ENCODE assay signal across 1 cellular context in the genomic region with DNA sequence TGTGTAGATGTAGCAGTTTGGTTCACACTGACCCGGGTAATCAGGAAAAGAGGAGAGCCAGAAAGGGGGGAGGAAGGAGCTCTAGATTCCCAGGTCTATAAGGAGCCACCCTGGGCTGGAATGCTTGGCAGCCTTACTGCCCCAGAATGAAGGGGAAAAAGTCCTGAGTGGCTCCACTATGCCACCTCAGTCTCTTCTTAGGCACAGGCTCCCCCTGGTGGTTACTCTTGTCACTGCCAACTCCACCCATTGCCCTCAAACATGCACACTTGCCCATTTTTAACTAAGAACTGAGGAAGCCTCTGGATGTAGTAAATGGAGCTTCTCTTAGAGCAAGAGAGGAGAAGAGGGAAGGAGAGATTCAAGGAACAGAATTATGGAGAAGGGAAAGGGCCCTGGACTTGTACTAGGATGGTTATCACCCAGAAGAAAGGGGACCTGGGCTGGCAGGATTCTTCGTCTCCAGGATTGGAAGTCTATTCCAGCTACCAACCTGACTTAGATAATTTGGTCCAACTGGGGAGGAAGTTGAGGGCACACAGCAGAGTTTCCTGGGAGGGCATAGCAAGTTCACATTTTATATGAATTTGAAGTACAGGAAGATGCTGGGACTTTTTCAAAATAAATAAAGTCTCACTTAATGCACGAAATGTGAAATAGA.
TF ChIP-seq lines count a peak whose summit lies in the region.

No MANE protein-coding gene starts in this region.

TF ChIP-seq in K562, 482 proteins besides CTCF, POLR2A, EP300 and RAD21 (continues in another document):
- TF ChIP-seq ZFP36 (IDR thresholded peaks at IDR 0.05; ENCODE audit: low read depth, low read length, partially characterized antibody) (no peak), ZNF445 (CRISPR knock-in tag; IDR thresholded peaks at IDR 0.05; ENCODE audit: low read depth) (no peak), JUND (IDR thresholded peaks at IDR 0.05; ENCODE audit: borderline replicate concordance, low read depth, low read length) (peak; percentile 33; the same call in 1 of the 2 replicates), JUND (tag; IDR thresholded peaks at IDR 0.05; ENCODE audit: borderline replicate concordance, low read depth, low read length) (no peak), SIN3A (IDR thresholded peaks at IDR 0.05; ENCODE audit: borderline replicate concordance in 2 of 2, control insufficient read depth in 1 of 2, low read depth in 2 of 2, low read length in 2 of 2) (no peak), EZH2 (IDR thresholded peaks at IDR 0.05; ENCODE audit: borderline replicate concordance, low read depth, low read length) (no peak), CAMTA2 (CRISPR knock-in tag; conservative IDR thresholded peaks at IDR 0.05) (no peak), TAF1 (IDR thresholded peaks at IDR 0.05; ENCODE audit: control insufficient read depth, extremely low read depth, insufficient read depth, low read length, severe bottlenecking) (no peak), NCOA2 (IDR thresholded peaks at IDR 0.05; ENCODE audit: partially characterized antibody in 2 of 2) (no peak), PTTG1 (tag; IDR thresholded peaks at IDR 0.05; ENCODE audit: low read depth) (no peak), ZNF584 (CRISPR knock-in tag; IDR thresholded peaks at IDR 0.05; ENCODE audit: low read depth) (no peak), ZBTB17 (CRISPR knock-in tag; IDR thresholded peaks at IDR 0.05) (no peak), ZNF561 (CRISPR knock-in tag; conservative IDR thresholded peaks at IDR 0.05) (no peak), PHTF2 (CRISPR knock-in tag; IDR thresholded peaks at IDR 0.05) (no peak), ZBTB8A (IDR thresholded peaks at IDR 0.05; ENCODE audit: partially characterized antibody) (no peak), ATF2 (CRISPR knock-in tag; IDR thresholded peaks at IDR 0.05) (no peak), MTA1 (IDR thresholded peaks at IDR 0.05; ENCODE audit: borderline replicate concordance) (no peak), RB1 (IDR thresholded peaks at IDR 0.05; ENCODE audit: low read depth) (no peak), E2F8 (IDR thresholded peaks at IDR 0.05; ENCODE audit: low read depth, partially characterized antibody) (no peak), EGR1 (conservative IDR thresholded peaks at IDR 0.05) (no peak), SMAD1 (IDR thresholded peaks at IDR 0.05; ENCODE audit: low read depth, low read length, partially characterized antibody) (peak; percentile 14), ZNF668 (CRISPR knock-in tag; IDR thresholded peaks at IDR 0.05) (no peak), TCF3 (CRISPR knock-in tag; IDR thresholded peaks at IDR 0.05) (no peak), ADNP (tag; IDR thresholded peaks at IDR 0.05) (no peak), MAZ (CRISPR knock-in tag; conservative IDR thresholded peaks at IDR 0.05 in 1 of 2, IDR thresholded peaks at IDR 0.05 in 1 of 2) (peak in 1 of 2 experiments; percentile 31; a peak in 1 of 4 replicates), ARID2 (IDR thresholded peaks at IDR 0.05) (peak; percentile 84), PHF8 (IDR thresholded peaks at IDR 0.05; ENCODE audit: borderline replicate concordance, low read length) (no peak), CSDE1 (IDR thresholded peaks at IDR 0.05) (no peak), NFIC (IDR thresholded peaks at IDR 0.05) (no peak)
- TF ChIP-seq, protein P1, sequence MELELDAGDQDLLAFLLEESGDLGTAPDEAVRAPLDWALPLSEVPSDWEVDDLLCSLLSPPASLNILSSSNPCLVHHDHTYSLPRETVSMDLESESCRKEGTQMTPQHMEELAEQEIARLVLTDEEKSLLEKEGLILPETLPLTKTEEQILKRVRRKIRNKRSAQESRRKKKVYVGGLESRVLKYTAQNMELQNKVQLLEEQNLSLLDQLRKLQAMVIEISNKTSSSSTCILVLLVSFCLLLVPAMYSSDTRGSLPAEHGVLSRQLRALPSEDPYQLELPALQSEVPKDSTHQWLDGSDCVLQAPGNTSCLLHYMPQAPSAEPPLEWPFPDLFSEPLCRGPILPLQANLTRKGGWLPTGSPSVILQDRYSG (tag; conservative IDR thresholded peaks at IDR 0.05; ENCODE audit: low read depth), result no peak
- TF ChIP-seq, protein P2, sequence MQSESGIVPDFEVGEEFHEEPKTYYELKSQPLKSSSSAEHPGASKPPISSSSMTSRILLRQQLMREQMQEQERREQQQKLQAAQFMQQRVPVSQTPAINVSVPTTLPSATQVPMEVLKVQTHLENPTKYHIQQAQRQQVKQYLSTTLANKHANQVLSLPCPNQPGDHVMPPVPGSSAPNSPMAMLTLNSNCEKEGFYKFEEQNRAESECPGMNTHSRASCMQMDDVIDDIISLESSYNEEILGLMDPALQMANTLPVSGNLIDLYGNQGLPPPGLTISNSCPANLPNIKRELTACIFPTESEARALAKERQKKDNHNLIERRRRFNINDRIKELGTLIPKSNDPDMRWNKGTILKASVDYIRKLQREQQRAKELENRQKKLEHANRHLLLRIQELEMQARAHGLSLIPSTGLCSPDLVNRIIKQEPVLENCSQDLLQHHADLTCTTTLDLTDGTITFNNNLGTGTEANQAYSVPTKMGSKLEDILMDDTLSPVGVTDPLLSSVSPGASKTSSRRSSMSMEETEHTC (IDR thresholded peaks at IDR 0.05), result no peak
- TF ChIP-seq, protein P3, sequence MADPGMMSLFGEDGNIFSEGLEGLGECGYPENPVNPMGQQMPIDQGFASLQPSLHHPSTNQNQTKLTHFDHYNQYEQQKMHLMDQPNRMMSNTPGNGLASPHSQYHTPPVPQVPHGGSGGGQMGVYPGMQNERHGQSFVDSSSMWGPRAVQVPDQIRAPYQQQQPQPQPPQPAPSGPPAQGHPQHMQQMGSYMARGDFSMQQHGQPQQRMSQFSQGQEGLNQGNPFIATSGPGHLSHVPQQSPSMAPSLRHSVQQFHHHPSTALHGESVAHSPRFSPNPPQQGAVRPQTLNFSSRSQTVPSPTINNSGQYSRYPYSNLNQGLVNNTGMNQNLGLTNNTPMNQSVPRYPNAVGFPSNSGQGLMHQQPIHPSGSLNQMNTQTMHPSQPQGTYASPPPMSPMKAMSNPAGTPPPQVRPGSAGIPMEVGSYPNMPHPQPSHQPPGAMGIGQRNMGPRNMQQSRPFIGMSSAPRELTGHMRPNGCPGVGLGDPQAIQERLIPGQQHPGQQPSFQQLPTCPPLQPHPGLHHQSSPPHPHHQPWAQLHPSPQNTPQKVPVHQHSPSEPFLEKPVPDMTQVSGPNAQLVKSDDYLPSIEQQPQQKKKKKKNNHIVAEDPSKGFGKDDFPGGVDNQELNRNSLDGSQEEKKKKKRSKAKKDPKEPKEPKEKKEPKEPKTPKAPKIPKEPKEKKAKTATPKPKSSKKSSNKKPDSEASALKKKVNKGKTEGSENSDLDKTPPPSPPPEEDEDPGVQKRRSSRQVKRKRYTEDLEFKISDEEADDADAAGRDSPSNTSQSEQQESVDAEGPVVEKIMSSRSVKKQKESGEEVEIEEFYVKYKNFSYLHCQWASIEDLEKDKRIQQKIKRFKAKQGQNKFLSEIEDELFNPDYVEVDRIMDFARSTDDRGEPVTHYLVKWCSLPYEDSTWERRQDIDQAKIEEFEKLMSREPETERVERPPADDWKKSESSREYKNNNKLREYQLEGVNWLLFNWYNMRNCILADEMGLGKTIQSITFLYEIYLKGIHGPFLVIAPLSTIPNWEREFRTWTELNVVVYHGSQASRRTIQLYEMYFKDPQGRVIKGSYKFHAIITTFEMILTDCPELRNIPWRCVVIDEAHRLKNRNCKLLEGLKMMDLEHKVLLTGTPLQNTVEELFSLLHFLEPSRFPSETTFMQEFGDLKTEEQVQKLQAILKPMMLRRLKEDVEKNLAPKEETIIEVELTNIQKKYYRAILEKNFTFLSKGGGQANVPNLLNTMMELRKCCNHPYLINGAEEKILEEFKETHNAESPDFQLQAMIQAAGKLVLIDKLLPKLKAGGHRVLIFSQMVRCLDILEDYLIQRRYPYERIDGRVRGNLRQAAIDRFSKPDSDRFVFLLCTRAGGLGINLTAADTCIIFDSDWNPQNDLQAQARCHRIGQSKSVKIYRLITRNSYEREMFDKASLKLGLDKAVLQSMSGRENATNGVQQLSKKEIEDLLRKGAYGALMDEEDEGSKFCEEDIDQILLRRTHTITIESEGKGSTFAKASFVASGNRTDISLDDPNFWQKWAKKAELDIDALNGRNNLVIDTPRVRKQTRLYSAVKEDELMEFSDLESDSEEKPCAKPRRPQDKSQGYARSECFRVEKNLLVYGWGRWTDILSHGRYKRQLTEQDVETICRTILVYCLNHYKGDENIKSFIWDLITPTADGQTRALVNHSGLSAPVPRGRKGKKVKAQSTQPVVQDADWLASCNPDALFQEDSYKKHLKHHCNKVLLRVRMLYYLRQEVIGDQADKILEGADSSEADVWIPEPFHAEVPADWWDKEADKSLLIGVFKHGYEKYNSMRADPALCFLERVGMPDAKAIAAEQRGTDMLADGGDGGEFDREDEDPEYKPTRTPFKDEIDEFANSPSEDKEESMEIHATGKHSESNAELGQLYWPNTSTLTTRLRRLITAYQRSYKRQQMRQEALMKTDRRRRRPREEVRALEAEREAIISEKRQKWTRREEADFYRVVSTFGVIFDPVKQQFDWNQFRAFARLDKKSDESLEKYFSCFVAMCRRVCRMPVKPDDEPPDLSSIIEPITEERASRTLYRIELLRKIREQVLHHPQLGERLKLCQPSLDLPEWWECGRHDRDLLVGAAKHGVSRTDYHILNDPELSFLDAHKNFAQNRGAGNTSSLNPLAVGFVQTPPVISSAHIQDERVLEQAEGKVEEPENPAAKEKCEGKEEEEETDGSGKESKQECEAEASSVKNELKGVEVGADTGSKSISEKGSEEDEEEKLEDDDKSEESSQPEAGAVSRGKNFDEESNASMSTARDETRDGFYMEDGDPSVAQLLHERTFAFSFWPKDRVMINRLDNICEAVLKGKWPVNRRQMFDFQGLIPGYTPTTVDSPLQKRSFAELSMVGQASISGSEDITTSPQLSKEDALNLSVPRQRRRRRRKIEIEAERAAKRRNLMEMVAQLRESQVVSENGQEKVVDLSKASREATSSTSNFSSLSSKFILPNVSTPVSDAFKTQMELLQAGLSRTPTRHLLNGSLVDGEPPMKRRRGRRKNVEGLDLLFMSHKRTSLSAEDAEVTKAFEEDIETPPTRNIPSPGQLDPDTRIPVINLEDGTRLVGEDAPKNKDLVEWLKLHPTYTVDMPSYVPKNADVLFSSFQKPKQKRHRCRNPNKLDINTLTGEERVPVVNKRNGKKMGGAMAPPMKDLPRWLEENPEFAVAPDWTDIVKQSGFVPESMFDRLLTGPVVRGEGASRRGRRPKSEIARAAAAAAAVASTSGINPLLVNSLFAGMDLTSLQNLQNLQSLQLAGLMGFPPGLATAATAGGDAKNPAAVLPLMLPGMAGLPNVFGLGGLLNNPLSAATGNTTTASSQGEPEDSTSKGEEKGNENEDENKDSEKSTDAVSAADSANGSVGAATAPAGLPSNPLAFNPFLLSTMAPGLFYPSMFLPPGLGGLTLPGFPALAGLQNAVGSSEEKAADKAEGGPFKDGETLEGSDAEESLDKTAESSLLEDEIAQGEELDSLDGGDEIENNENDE (IDR thresholded peaks at IDR 0.05; ENCODE audit: low read depth, low read length), result no peak
- TF ChIP-seq, protein P4, sequence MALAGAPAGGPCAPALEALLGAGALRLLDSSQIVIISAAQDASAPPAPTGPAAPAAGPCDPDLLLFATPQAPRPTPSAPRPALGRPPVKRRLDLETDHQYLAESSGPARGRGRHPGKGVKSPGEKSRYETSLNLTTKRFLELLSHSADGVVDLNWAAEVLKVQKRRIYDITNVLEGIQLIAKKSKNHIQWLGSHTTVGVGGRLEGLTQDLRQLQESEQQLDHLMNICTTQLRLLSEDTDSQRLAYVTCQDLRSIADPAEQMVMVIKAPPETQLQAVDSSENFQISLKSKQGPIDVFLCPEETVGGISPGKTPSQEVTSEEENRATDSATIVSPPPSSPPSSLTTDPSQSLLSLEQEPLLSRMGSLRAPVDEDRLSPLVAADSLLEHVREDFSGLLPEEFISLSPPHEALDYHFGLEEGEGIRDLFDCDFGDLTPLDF (CRISPR knock-in tag; IDR thresholded peaks at IDR 0.05), result no peak
- TF ChIP-seq, protein P5, sequence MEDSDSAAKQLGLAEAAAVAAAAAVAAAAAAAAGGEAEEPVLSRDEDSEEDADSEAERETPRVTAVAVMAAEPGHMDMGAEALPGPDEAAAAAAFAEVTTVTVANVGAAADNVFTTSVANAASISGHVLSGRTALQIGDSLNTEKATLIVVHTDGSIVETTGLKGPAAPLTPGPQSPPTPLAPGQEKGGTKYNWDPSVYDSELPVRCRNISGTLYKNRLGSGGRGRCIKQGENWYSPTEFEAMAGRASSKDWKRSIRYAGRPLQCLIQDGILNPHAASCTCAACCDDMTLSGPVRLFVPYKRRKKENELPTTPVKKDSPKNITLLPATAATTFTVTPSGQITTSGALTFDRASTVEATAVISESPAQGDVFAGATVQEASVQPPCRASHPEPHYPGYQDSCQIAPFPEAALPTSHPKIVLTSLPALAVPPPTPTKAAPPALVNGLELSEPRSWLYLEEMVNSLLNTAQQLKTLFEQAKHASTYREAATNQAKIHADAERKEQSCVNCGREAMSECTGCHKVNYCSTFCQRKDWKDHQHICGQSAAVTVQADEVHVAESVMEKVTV (CRISPR knock-in tag; IDR thresholded peaks at IDR 0.05), result peak; percentile 78
- TF ChIP-seq, protein P6, sequence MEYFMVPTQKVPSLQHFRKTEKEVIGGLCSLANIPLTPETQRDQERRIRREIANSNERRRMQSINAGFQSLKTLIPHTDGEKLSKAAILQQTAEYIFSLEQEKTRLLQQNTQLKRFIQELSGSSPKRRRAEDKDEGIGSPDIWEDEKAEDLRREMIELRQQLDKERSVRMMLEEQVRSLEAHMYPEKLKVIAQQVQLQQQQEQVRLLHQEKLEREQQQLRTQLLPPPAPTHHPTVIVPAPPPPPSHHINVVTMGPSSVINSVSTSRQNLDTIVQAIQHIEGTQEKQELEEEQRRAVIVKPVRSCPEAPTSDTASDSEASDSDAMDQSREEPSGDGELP (CRISPR knock-in tag; IDR thresholded peaks at IDR 0.05; ENCODE audit: borderline replicate concordance), result no peak
